Comparison of ENCODE assay signal across 1 cellular context in the genomic region with DNA sequence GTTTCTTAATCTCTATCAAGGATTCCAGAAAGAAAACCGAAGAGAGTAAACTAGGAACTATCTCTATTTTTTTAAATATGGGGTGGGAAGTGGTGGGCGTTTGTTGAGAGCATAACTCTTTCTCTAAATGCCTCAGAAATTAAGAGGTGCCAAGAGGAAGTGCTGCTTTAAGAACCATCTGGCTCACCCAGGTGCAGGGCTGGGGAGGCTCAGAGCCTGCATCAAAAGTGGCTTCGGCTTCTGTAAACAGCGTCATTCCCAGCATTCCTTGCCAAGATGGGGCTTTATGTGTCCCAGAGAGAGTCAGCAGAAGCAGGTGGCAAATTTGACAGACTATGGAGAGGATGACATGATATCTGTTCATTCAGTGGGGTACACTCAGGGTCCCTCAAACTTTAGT.
TF ChIP-seq lines count a peak whose summit lies in the region.

No MANE protein-coding gene starts in this region.

TF ChIP-seq in GM12878, 131 proteins besides CTCF, POLR2A, EP300 and RAD21 (continued from another document):
- TF ChIP-seq, protein P1, sequence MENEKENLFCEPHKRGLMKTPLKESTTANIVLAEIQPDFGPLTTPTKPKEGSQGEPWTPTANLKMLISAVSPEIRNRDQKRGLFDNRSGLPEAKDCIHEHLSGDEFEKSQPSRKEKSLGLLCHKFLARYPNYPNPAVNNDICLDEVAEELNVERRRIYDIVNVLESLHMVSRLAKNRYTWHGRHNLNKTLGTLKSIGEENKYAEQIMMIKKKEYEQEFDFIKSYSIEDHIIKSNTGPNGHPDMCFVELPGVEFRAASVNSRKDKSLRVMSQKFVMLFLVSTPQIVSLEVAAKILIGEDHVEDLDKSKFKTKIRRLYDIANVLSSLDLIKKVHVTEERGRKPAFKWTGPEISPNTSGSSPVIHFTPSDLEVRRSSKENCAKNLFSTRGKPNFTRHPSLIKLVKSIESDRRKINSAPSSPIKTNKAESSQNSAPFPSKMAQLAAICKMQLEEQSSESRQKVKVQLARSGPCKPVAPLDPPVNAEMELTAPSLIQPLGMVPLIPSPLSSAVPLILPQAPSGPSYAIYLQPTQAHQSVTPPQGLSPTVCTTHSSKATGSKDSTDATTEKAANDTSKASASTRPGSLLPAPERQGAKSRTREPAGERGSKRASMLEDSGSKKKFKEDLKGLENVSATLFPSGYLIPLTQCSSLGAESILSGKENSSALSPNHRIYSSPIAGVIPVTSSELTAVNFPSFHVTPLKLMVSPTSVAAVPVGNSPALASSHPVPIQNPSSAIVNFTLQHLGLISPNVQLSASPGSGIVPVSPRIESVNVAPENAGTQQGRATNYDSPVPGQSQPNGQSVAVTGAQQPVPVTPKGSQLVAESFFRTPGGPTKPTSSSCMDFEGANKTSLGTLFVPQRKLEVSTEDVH (IDR thresholded peaks at IDR 0.05; ENCODE audit: low read depth, partially characterized antibody), result no peak
- TF ChIP-seq BACH1 (IDR thresholded peaks at IDR 0.05; ENCODE audit: borderline replicate concordance) (no peak), EZH2 (IDR thresholded peaks at IDR 0.05; ENCODE audit: borderline replicate concordance, control insufficient read depth, low read depth, low read length) (no peak), SMC3 (IDR thresholded peaks at IDR 0.05; ENCODE audit: borderline replicate concordance, low read length) (no peak), SKIL (IDR thresholded peaks at IDR 0.05; ENCODE audit: low read depth, poor library complexity, severe bottlenecking) (no peak), DPF2 (IDR thresholded peaks at IDR 0.05) (0 out of 2 replicates have a peak, but pooled peaks have one; percentile 44), CEBPB (IDR thresholded peaks at IDR 0.05; ENCODE audit: borderline replicate concordance in 1 of 2, low read depth in 2 of 2, low read length in 2 of 2) (no peak), HDGF (IDR thresholded peaks at IDR 0.05) (no peak), RELA (IDR thresholded peaks at IDR 0.05; ENCODE audit: borderline replicate concordance, partially characterized antibody) (no peak), IKZF1 (conservative IDR thresholded peaks at IDR 0.05) (peak; percentile 63)
- TF ChIP-seq, protein P2, sequence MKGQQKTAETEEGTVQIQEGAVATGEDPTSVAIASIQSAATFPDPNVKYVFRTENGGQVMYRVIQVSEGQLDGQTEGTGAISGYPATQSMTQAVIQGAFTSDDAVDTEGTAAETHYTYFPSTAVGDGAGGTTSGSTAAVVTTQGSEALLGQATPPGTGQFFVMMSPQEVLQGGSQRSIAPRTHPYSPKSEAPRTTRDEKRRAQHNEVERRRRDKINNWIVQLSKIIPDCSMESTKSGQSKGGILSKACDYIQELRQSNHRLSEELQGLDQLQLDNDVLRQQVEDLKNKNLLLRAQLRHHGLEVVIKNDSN (IDR thresholded peaks at IDR 0.05; ENCODE audit: borderline replicate concordance, extremely low read length, insufficient read depth, low read depth, low read length), result no peak
TF ChIP-seq in GM12878: peak in this region for 5.
